Comparison of ENCODE assay signal across 9 cellular contexts in the genomic region with DNA sequence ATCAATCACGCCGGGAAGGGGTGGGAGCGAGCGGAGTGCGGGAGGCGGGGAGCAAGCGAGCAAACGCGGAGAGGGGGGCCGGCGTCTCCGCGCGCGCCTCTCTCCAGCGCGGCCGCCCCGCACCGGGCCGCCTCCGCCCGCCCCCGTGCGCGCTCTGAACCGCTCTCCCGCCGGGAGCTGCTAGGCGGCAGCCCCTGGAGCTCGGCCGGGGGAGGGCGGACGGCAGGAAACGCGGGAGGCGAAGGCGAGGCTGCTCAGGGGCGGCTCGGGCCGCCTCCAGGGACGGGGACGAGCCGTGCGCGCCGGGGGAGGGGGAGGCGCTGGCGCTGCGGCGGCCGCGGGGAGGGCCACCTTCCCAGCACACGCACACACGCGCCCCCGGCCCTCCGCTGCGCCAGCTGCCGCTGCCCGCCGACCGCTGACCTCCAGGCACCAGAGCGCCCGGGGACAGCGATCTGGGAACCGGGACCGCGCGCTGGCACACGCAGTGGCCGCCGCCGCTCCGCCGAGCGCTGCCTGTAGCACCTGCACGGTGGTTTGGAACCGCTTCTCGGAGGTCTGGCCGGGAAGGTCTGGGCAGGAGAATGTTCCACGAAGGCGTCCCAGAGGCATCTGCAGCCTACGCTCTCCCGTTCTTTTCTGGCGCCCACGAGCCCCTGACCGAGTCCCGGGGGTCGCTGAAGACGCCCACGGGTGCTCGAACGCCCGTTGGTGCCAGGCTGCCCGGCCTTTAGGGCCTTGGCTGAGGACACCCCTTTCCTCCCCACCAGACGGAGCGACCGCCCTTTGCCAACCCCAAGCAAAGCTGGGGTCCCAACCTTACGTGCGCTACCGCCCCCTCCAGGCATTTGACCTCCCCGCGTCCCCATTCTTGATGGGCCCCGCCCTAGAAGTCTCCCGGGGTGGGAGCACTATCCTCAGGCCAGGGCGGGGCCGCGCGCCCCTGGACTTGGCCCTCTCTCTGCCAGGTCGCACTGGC. TPM values are rescaled to one million over a fixed set of nuclear protein-coding genes. Genes with fewer than 3 reads are reported as not detected.
DNase-seq lines count a peak whose midpoint lies in the region; ATAC-seq and TF ChIP-seq lines count a peak whose summit lies in the region.
"Had no signal": no experiment of that assay in that cellular context is flagged by ENCODE, and none has a peak within 500 bp of the region (broad histone marks: within the 10 kb centered on the region; RNA-seq: fewer than 3 reads in every experiment).

A gene (minus strand): TSS at position 3 of the 979 bp plus-strand sequence. CDS start 198 bp downstream, outside the sequence.

- H2BK5ac ChIP-seq in IMR-90 (ENCODE audit: low read depth, low read length, poor library complexity, severe bottlenecking) = peak within 1 kb of the TSS; percentile 64

- ATAC-seq in IMR-90 (ENCODE audit: low read depth) (peak; percentile 27), GM18511 (IDR thresholded peaks at IDR 0.05; ENCODE audit: unreplicated experiment) (no peak), HG03442 (IDR thresholded peaks at IDR 0.05; ENCODE audit: unreplicated experiment) (no peak), GM18502 (IDR thresholded peaks at IDR 0.05; ENCODE audit: poor library complexity, unreplicated experiment) (no peak)

- H3K4me1 Mint-ChIP-seq in Caco-2 (ENCODE audit: low read depth, unreplicated experiment) (no peaks in the 10 kb centered on the region), endothelial cell (ENCODE audit: unreplicated experiment) (peaks cover 9% of the 10 kb centered on the region), osteocyte (ENCODE audit: unreplicated experiment) (peaks cover 12% of the 10 kb centered on the region)

- H3K56ac ChIP-seq in IMR-90 (ENCODE audit: extremely low read depth, insufficient read depth, low read length) = no peak within 1 kb of the TSS

- peak within 1 kb of the TSS; percentile 76 for H3K4me2 ChIP-seq in IMR-90 (ENCODE audit: low read depth, low read length)

- H3K9ac ChIP-seq in IMR-90 (ENCODE audit: low read depth, low read length) = peak within 1 kb of the TSS; percentile 27

- 2% methylated on average over 78 of the region's 111 CpGs; no CpG with 5 or more reads in 1 of the 2 experiments for WGBS in IMR-90 (ENCODE audit: extremely low coverage in 2 of 2, insufficient read length in 1 of 2), 2 experiments

- BruUV-seq in Caco-2 (replicated peaks; lab: Mats Ljungman, UMichigan) (no TSS peak), IMR-90 (replicated peaks; lab: Mats Ljungman, UMichigan) (no TSS peak)

- H3K18ac ChIP-seq in IMR-90 (ENCODE audit: low read depth, low read length) = no peak within 1 kb of the TSS

- peak within 1 kb of the TSS; percentile 24; the same call in 1 of the 2 replicates for H3K23ac ChIP-seq in IMR-90 (ENCODE audit: low read depth, low read length)

- intact Hi-C loops in Caco-2 (cut with micrococcal nuclease; ENCODE audit: unreplicated experiment) = no loop called here
- intact Hi-C loops in IMR-90 (cut with micrococcal nuclease) = loop anchor here (5.0 to 10.0 kb wide), 4 partner anchors 104 to 637 kb away; no protein-coding TSS in a partner anchor

- H3K27ac Mint-ChIP-seq in Caco-2 (ENCODE audit: unreplicated experiment) (no peak within 1 kb of the TSS), endothelial cell (ENCODE audit: unreplicated experiment) (no peak within 1 kb of the TSS), osteocyte (ENCODE audit: unreplicated experiment) (no peak within 1 kb of the TSS)

- H3K9me3 Mint-ChIP-seq in Caco-2 (ENCODE audit: unreplicated experiment) (no peaks in the 10 kb centered on the region), endothelial cell (ENCODE audit: unreplicated experiment) (no peaks in the 10 kb centered on the region), osteocyte (ENCODE audit: unreplicated experiment) (no peaks in the 10 kb centered on the region)

- peaks cover 15% of the 10 kb centered on the region for H4K20me1 ChIP-seq in IMR-90 (ENCODE audit: insufficient read depth, low read length)

- no peak for TF ChIP-seq CTCF in Caco-2 (IDR thresholded peaks at IDR 0.05; ENCODE audit: insufficient read depth in 1 of 2, low read depth in 1 of 2, low read length in 1 of 2, severe bottlenecking in 1 of 2, unreplicated experiment in 1 of 2)
- no peak for TF ChIP-seq CTCF in IMR-90 (conservative IDR thresholded peaks at IDR 0.05; ENCODE audit: low read depth, low read length)
- TF ChIP-seq CTCF in endothelial cell (IDR thresholded peaks at IDR 0.05; ENCODE audit: unreplicated experiment) = no peak
- no peak for TF ChIP-seq CTCF in osteocyte (IDR thresholded peaks at IDR 0.05)

- CTCF ChIA-PET in Caco-2 (lab: Charles Lee) = no interaction called here
- CTCF ChIA-PET in IMR-90 (lab: Yijun Ruan, JAX) = interaction anchor here (1.6 kb wide), 1 partner anchor 393 kb away, joined by 4 read pairs; no protein-coding TSS in a partner anchor

- H3K36me3 Mint-ChIP-seq in Caco-2 (ENCODE audit: insufficient read depth, unreplicated experiment) = no peaks in the 10 kb centered on the region
- peaks cover 5% of the 10 kb centered on the region for H3K36me3 Mint-ChIP-seq in endothelial cell (ENCODE audit: low read depth, unreplicated experiment)
- H3K36me3 Mint-ChIP-seq in osteocyte (ENCODE audit: unreplicated experiment) = no peaks in the 10 kb centered on the region

- peaks cover 4% of the 10 kb centered on the region; the same call in 1 of the 2 replicates for H3K9me1 ChIP-seq in IMR-90 (ENCODE audit: insufficient read depth, low read length)

- H3K9me3 ChIP-seq in Caco-2 = no peaks in the 10 kb centered on the region
- H3K9me3 ChIP-seq in IMR-90 (ENCODE audit: control insufficient read depth, insufficient read depth, low read length) = no peaks in the 10 kb centered on the region

- 0 out of 2 replicates have a peak within 1 kb of the TSS, but pooled peaks have one; percentile 20 for H3K14ac ChIP-seq in IMR-90 (replicated peaks; ENCODE audit: low read depth, low read length)

- no peak within 1 kb of the TSS for H2BK20ac ChIP-seq in IMR-90 (ENCODE audit: low read depth, low read length)

- H4K91ac ChIP-seq in IMR-90 (ENCODE audit: insufficient read depth, low read depth, low read length) = peak within 1 kb of the TSS; percentile 31; the same call in 1 of the 2 replicates

- dilution Hi-C loops in IMR-90 (cut with HindIII; ENCODE audit: low sequenced_read_pairs, unreplicated experiment) = no loop called here

- H3K36me3 ChIP-seq in Caco-2 (ENCODE audit: control insufficient read depth, insufficient read depth, low read length) = no peaks in the 10 kb centered on the region
- no peaks in the 10 kb centered on the region for H3K36me3 ChIP-seq in IMR-90 (ENCODE audit: control insufficient read depth, insufficient read depth, low read length)

- no peak within 1 kb of the TSS for H2BK15ac ChIP-seq in IMR-90 (ENCODE audit: low read depth, low read length)

- H3K27me3 ChIP-seq in Caco-2 (replicated peaks; ENCODE audit: control insufficient read depth, insufficient read depth, low read length) (no peaks in the 10 kb centered on the region), IMR-90 (ENCODE audit: control insufficient read depth, insufficient read depth, low read length) (peaks cover 14% of the 10 kb centered on the region)

- peaks cover 9% of the 10 kb centered on the region for H3K27me3 Mint-ChIP-seq in Caco-2 (ENCODE audit: insufficient read depth, unreplicated experiment)
- peaks cover 27% of the 10 kb centered on the region for H3K27me3 Mint-ChIP-seq in endothelial cell (ENCODE audit: unreplicated experiment)
- peaks cover 69% of the 10 kb centered on the region for H3K27me3 Mint-ChIP-seq in osteocyte (ENCODE audit: unreplicated experiment)

- TF ChIP-seq RAD21 in IMR-90 (IDR thresholded peaks at IDR 0.05; ENCODE audit: low read length) = no peak

- H3K4me1 ChIP-seq in Caco-2 = no peaks in the 10 kb centered on the region
- peaks cover 5% of the 10 kb centered on the region for H3K4me1 ChIP-seq in IMR-90 (ENCODE audit: control insufficient read depth, insufficient read depth, low read length)

- no peak for TF ChIP-seq POLR2A in IMR-90 (IDR thresholded peaks at IDR 0.05; ENCODE audit: low read depth, low read length)

- H2BK120ac ChIP-seq in IMR-90 (ENCODE audit: low read depth, low read length) = no peak within 1 kb of the TSS

- H3K4me3 Mint-ChIP-seq in Caco-2 (ENCODE audit: unreplicated experiment) = no peak within 1 kb of the TSS
- H3K4me3 Mint-ChIP-seq in endothelial cell (ENCODE audit: unreplicated experiment) = peak within 1 kb of the TSS; percentile 62
- peak within 1 kb of the TSS; percentile 56 for H3K4me3 Mint-ChIP-seq in osteocyte (ENCODE audit: unreplicated experiment)

- peak within 1 kb of the TSS; percentile 62 for H2AK9ac ChIP-seq in IMR-90 (replicated peaks; ENCODE audit: low read depth, low read length, poor library complexity)

- peak within 1 kb of the TSS; percentile 1 for H3K27ac ChIP-seq in IMR-90 (ENCODE audit: insufficient read depth, low read length)

- no peak within 1 kb of the TSS for H4K5ac ChIP-seq in IMR-90 (ENCODE audit: low read depth, low read length)

- no peak within 1 kb of the TSS; a peak in 1 of 4 replicates for H4K8ac ChIP-seq in IMR-90 (ENCODE audit: low read depth in 2 of 2, low read length in 2 of 2)

- DNase-seq in Caco-2 = no peak
- DNase-seq in IMR-90 = peak; percentile 4
- peak; percentile 28 for DNase-seq in endothelial cell (ENCODE audit: low spot score)
- no peak for DNase-seq in osteocyte (ENCODE audit: extremely low spot score, unreplicated experiment)
- no peak for DNase-seq in NK-92 (lab: John Stamatoyannopoulos, UW; ENCODE audit: unreplicated experiment)

- in situ Hi-C loops in IMR-90 (cut with MboI; ENCODE audit: low sequenced_read_pairs) = loop anchor here (5.0 kb wide), 1 partner anchor 392 kb away; no protein-coding TSS in a partner anchor

- POLR2A ChIA-PET in Caco-2 (lab: Charles Lee) (no interaction called here), IMR-90 (lab: Charles Lee; ENCODE audit: unreplicated experiment) (no interaction called here)

- H2AK5ac ChIP-seq in IMR-90 (ENCODE audit: low read depth, low read length) = peak within 1 kb of the TSS; percentile 69; the same call in 1 of the 2 replicates

- peak within 1 kb of the TSS; percentile 80 for H2AFZ ChIP-seq in IMR-90 (replicated peaks; ENCODE audit: low read length, poor library complexity)

- peaks cover 4 to 15% of the 10 kb centered on the region in 2 experiments; a peak in 2 of 4 replicates for H3K79me1 ChIP-seq in IMR-90 (ENCODE audit: low read depth in 1 of 2, low read length in 2 of 2)

- H3K4me3 ChIP-seq in Caco-2 (ENCODE audit: low read depth, low read length) (peak within 1 kb of the TSS; percentile 16), IMR-90 (ENCODE audit: insufficient read depth, low read depth, low read length) (peak within 1 kb of the TSS; percentile 45)

- peak within 1 kb of the TSS; percentile 45 for H3K4ac ChIP-seq in IMR-90 (ENCODE audit: low read depth, low read length)

TF ChIP-seq in IMR-90, 13 proteins besides CTCF, POLR2A, EP300 and RAD21 (continues in another document):
- no peak for TF ChIP-seq CEBPB (IDR thresholded peaks at IDR 0.05; ENCODE audit: low read depth, low read length)
- no peak for TF ChIP-seq NFE2L2 (IDR thresholded peaks at IDR 0.05; ENCODE audit: low read depth, low read length)
- no peak for TF ChIP-seq MAZ (IDR thresholded peaks at IDR 0.05; ENCODE audit: borderline replicate concordance, low read depth, low read length)
- TF ChIP-seq SMC3 (IDR thresholded peaks at IDR 0.05; ENCODE audit: low read depth, low read length) = no peak

RNA-seq across cellular contexts. Expression of the gene that starts here (rescaled TPM):
- total RNA-seq in Caco-2 (2022) (0.23 and 0.44 TPM in 2 replicates), IMR-90 (2012; rRNA removed) (19.4 and 20.3 TPM in 2 replicates), endothelial cell (ENCODE audit: unreplicated experiment) (0.46 TPM), osteocyte (not detected in 2 replicates)
- 14.2 and 15.4 TPM in 2 replicates for polyA plus RNA-seq in IMR-90 (2012; rRNA removed)
- 9.2 and 11.7 TPM in 2 replicates for polyA plus RNA-seq in IMR-90 (2012; cell fraction: cytosol; rRNA removed)
- polyA plus RNA-seq in IMR-90 (2012; cell fraction: nucleus; rRNA removed; ENCODE audit: low replicate concordance) = 5.3 and 6.3 TPM in 2 replicates
- total RNA-seq: subcutaneous adipose tissue had no signal

Comparison
In these comparisons a context has a peak if more than half of its experiments do, and no peak if none do; other contexts are left out.
1. RNA of the gene that starts here (total RNA-seq): 19.4 to 20.3 TPM in IMR-90; 0.46 TPM in endothelial cell (single experiment), 0.23 to 0.44 TPM in Caco-2 and not detected in osteocyte; every median in the first group is over 10 times any median in the second.
2. Peak in DNase-seq in endothelial cell; RNA of the gene not detected or under 1 TPM.